6 cellular contexts compared by ENCODE assay signal in the genomic region with DNA sequence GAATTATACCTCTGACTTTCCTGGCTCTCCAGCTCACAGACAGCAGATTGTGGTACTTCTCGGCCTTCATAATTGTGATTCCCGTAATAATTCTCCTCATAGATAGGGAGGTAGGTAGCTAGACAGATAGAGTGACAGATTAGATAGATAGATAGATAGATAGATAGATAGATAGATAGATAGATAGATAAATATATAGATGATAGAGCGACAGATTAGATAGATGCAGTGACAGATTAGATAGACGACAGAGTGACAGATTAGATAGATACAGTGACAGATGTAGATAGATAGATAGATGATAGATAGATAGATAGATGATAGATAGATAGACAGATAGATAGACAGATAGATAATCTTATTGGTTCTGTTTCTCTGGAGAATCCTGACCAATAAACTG.
"Had no signal": no experiment of that assay in that cellular context is flagged by ENCODE, and none has a peak within 500 bp of the region (broad histone marks: within the 10 kb centered on the region; RNA-seq: fewer than 3 reads in every experiment).

No MANE protein-coding gene starts in this region.

- FAIRE-seq: HepG2, HTR-8/SVneo had no signal

- ATAC-seq: HepG2 had no signal

- H3K27ac ChIP-seq: HL-60 had no signal

- DNase-seq: IMR-90, KBM-7, KG1 had no signal
